Comparison of ENCODE assay signal across 17 cellular contexts in the genomic region with DNA sequence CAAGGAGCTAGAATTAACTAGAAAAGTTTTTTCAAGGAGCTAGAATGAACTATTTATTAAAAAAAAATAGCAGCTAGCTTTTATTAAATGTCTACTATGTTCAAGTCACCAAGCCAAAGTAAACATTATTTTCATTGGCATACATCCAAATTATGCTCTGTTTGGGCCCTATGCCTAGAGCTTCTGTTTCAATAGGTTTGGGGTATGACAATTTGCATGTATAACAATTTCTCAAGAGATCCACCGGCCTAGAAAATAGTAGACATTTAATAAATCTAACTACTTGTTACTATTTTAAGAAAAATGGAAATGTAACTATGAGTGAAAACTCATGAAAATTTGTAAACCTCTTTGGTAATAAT. TPM values are rescaled to one million over a fixed set of nuclear protein-coding genes. Genes with fewer than 3 reads are reported as not detected.
A peak's percentile ranks its signal among the peaks of the same experiment; 100 is the strongest.
DNase-seq lines count a peak whose midpoint lies in the region; ATAC-seq and TF ChIP-seq lines count a peak whose summit lies in the region.
"Had no signal": no experiment of that assay in that cellular context is flagged by ENCODE, and none has a peak within 500 bp of the region (broad histone marks: within the 10 kb centered on the region; RNA-seq: fewer than 3 reads in every experiment).

No MANE protein-coding gene starts in this region.

- DNase-seq in NCI-H1417 (lab: John Stamatoyannopoulos, UW) (peak in 2 of 3 experiments; percentile 31 to 45), NCI-H1417 treated with DMSO at 0.1 percent for 48 hours (lab: John Stamatoyannopoulos, UW) (no peak), NCI-H2029 (lab: John Stamatoyannopoulos, UW) (peak; percentile 61), iris pigment epithelial cell (ENCODE audit: low read depth) (peak; percentile 10), foreskin melanocyte (no peak), neural progenitor cell (ENCODE audit: low spot score) (no peak)
- DNase-seq in stimulated activated CD4-positive, alpha-beta T cell treated with anti-CD3 and anti-CD28 coated beads, Interleukin-2, amount 100 ng/mL, for 24 hours: no peak
- DNase-seq: activated CD8-positive, alpha-beta T cell treated with anti-CD3 and anti-CD28 coated beads, Interleukin-2, amount 10 ng/mL, durations not matched to agents 7 days and 5 days; activated naive CD4-positive, alpha-beta T cell; CD8-positive, alpha-beta memory T cell; psoas muscle; stimulated activated CD4-positive, alpha-beta T cell treated with anti-CD3 and anti-CD28 coated beads, Interleukin-1b, Interleukin-23, amount 100 ng/mL, for 48 hours; transverse colon had no signal

- no peaks in the 10 kb centered on the region for H3K36me3 Mint-ChIP-seq in neural progenitor cell
- H3K36me3 Mint-ChIP-seq: CD8-positive, alpha-beta memory T cell had no signal

- H4K20me1 ChIP-seq in neural progenitor cell (ENCODE audit: low read depth): no peaks in the 10 kb centered on the region

- H3K9ac ChIP-seq in neural progenitor cell: no peak overlapping the region
- H3K9ac ChIP-seq: KMS-11 had no signal

- H3K4me1 Mint-ChIP-seq in neural progenitor cell: no peaks in the 10 kb centered on the region

- H3K79me2 ChIP-seq in neural progenitor cell (ENCODE audit: low read depth): no peaks in the 10 kb centered on the region

- no peak overlapping the region for H2AFZ ChIP-seq in neural progenitor cell (replicated peaks)

- no peak for TF ChIP-seq CTCF in neural progenitor cell (IDR thresholded peaks at IDR 0.05)

- no peak overlapping the region for H3K27ac Mint-ChIP-seq in neural progenitor cell
- H3K27ac Mint-ChIP-seq: activated CD8-positive, alpha-beta T cell treated with anti-CD3 and anti-CD28 coated beads, Interleukin-2, amount 10 ng/mL, durations not matched to agents 7 days and 5 days; CD8-positive, alpha-beta memory T cell had no signal

- peaks cover 2% of the 10 kb centered on the region for H3K27me3 Mint-ChIP-seq in neural progenitor cell (ENCODE audit: insufficient read depth, low read depth)

- no peak overlapping the region for H3K27ac ChIP-seq in neural progenitor cell
- H3K27ac ChIP-seq: KMS-11, psoas muscle, transverse colon had no signal

- no peaks in the 10 kb centered on the region for H3F3A ChIP-seq in neural progenitor cell (ENCODE audit: low read depth)

- no peak overlapping the region for H3K4me2 ChIP-seq in neural progenitor cell
- H3K4me2 ChIP-seq: KMS-11 had no signal

- H3K36me3 ChIP-seq in neural progenitor cell: no peaks in the 10 kb centered on the region
- H3K36me3 ChIP-seq: transverse colon had no signal

- H3K4me1 ChIP-seq in neural progenitor cell: no peaks in the 10 kb centered on the region

- H3K9me3 Mint-ChIP-seq in neural progenitor cell: no peaks in the 10 kb centered on the region
- H3K9me3 Mint-ChIP-seq: CD8-positive, alpha-beta memory T cell had no signal

- peak; percentile 38 for ATAC-seq in HG02759 (IDR thresholded peaks at IDR 0.05; ENCODE audit: unreplicated experiment)
- ATAC-seq: activated CD8-positive, alpha-beta T cell treated with anti-CD3 and anti-CD28 coated beads, Interleukin-2, amount 10 ng/mL, durations not matched to agents 7 days and 5 days; psoas muscle had no signal

- no peaks in the 10 kb centered on the region for H3K27me3 ChIP-seq in neural progenitor cell
- H3K27me3 ChIP-seq: transverse colon had no signal

- H3K9me3 ChIP-seq in neural progenitor cell (ENCODE audit: low read depth): no peaks in the 10 kb centered on the region
- H3K9me3 ChIP-seq: psoas muscle, transverse colon had no signal

- H3K4me3 Mint-ChIP-seq in neural progenitor cell: no peak overlapping the region
- H3K4me3 Mint-ChIP-seq: activated CD8-positive, alpha-beta T cell treated with anti-CD3 and anti-CD28 coated beads, Interleukin-2, amount 10 ng/mL, durations not matched to agents 7 days and 5 days; CD8-positive, alpha-beta memory T cell had no signal

- H3K4me3 ChIP-seq in neural progenitor cell: no peak overlapping the region
- H3K4me3 ChIP-seq: psoas muscle, transverse colon had no signal

RNA-seq across cellular contexts. Expression of a gene that starts 8.1 kb away (rescaled TPM):
- total RNA-seq in neural progenitor cell (ENCODE audit: low replicate concordance): not detected in 2 replicates
- total RNA-seq: activated CD8-positive, alpha-beta T cell treated with anti-CD3 and anti-CD28 coated beads, Interleukin-2, amount 10 ng/mL, durations not matched to agents 7 days and 5 days; cardiac septum; CD8-positive, alpha-beta memory T cell; NCI-H460; psoas muscle; transverse colon had no signal

RNA-seq across cellular contexts. Expression of a gene that starts 54.8 kb away (rescaled TPM):
- 10.4 TPM in 2 replicates for total RNA-seq in neural progenitor cell (ENCODE audit: low replicate concordance)

RNA-seq across cellular contexts. Expression of a gene that starts 59.9 kb away (rescaled TPM):
- total RNA-seq in neural progenitor cell (ENCODE audit: low replicate concordance): not detected in 2 replicates
- total RNA-seq: activated CD8-positive, alpha-beta T cell treated with anti-CD3 and anti-CD28 coated beads, Interleukin-2, amount 10 ng/mL, durations not matched to agents 7 days and 5 days; cardiac septum; CD8-positive, alpha-beta memory T cell; NCI-H460; psoas muscle; transverse colon had no signal

Comparison
In these comparisons a context has a peak if more than half of its experiments do, and no peak if none do; other contexts are left out.
1. DNase-seq: peak in NCI-H1417 (2 of 3), NCI-H2029 (single experiment) and iris pigment epithelial cell (single experiment); none in NCI-H1417 treated with DMSO at 0.1 percent for 48 hours (single experiment), foreskin melanocyte (single experiment), neural progenitor cell (single experiment) and stimulated activated CD4-positive, alpha-beta T cell treated with anti-CD3 and anti-CD28 coated beads, Interleukin-2, amount 100 ng/mL, for 24 hours (0 of 2).